12 cellular contexts compared by ENCODE assay signal in the genomic region with DNA sequence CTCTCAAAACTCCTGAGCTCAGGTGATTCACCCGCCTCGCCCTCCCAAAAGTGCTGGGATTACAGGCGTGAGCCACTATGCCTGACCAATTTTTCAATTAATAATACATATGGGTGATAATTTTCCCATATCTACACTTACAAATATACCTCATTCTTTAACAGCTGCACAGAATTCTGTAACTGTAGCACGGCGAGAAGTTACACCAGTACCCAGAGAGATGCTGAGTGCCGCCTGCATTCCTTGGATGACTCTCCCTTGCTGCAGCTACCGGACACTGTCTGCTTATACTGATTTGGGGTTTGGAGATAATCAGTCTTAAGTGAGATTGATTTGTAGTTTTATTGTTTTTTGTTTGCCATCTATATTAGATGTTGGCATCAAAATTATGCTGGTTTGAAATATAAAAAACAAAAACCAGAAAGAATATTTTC. TPM values are rescaled to one million over a fixed set of nuclear protein-coding genes. Genes with fewer than 3 reads are reported as not detected.
A peak's percentile ranks its signal among the peaks of the same experiment; 100 is the strongest.
DNase-seq lines count a peak whose midpoint lies in the region; ATAC-seq, FAIRE-seq and TF ChIP-seq lines count a peak whose summit lies in the region.
"Had no signal": no experiment of that assay in that cellular context is flagged by ENCODE, and none has a peak within 500 bp of the region (broad histone marks: within the 10 kb centered on the region; RNA-seq: fewer than 3 reads in every experiment).

No MANE protein-coding gene starts in this region.

- TF ChIP-seq CTCF in HepG2 (CRISPR knock-in tag; IDR thresholded peaks at IDR 0.05): no peak
- no peak for TF ChIP-seq CTCF in right lobe of liver (IDR thresholded peaks at IDR 0.05)
- TF ChIP-seq CTCF in mammary epithelial cell (conservative IDR thresholded peaks at IDR 0.05 in 1 of 2, IDR thresholded peaks at IDR 0.05 in 1 of 2; ENCODE audit: extremely low read depth in 1 of 2, insufficient read depth in 1 of 2, low read depth in 1 of 2, low read length in 2 of 2): no peak
- no peak for TF ChIP-seq CTCF in upper lobe of right lung (IDR thresholded peaks at IDR 0.05)
- no peak for TF ChIP-seq CTCF in GM10248 (IDR thresholded peaks at IDR 0.05; ENCODE audit: control extremely low read depth, extremely low read depth, low read depth, missing control alignments)

- H3K4me2 ChIP-seq in HepG2 (ENCODE audit: low read depth, low read length): peak overlapping the region; percentile 7; the same call in 1 of the 2 replicates
- H3K4me2 ChIP-seq in mammary epithelial cell (ENCODE audit: insufficient read depth, low read depth, low read length): peak overlapping the region; percentile 90

- H3K9ac ChIP-seq in HepG2 (ENCODE audit: insufficient read depth, low read depth, low read length) (no peak overlapping the region), mammary epithelial cell (ENCODE audit: insufficient read depth, low read length) (no peak overlapping the region)

- dilution Hi-C loops in mammary epithelial cell (cut with HindIII; ENCODE audit: low sequenced_read_pairs): no loop called here

- H3K79me2 ChIP-seq in HepG2 (ENCODE audit: insufficient read depth, low read length) (no peaks in the 10 kb centered on the region), mammary epithelial cell (ENCODE audit: insufficient read depth, low read length) (peaks cover 79% of the 10 kb centered on the region)

- CTCF ChIA-PET in HepG2 (lab: Yijun Ruan, JAX; ENCODE audit: low intra/inter-chr PET ratio, low total read pairs): no interaction called here
- CTCF ChIA-PET in mammary epithelial cell (lab: Charles Lee; ENCODE audit: low non-redundant PET): interaction anchor here (0.6 to 0.7 kb wide), 2 partner anchors 17 to 180 kb away, joined by 3 to 32 read pairs; a partner anchor contains a TSS
- CTCF ChIA-PET in GM10248 (lab: Yijun Ruan, JAX): interaction anchor here (0.9 to 2.5 kb wide), 15 partner anchors 9 to 243 kb away, joined by 3 to 15 read pairs (median 4); no protein-coding TSS in a partner anchor

- H3K27me3 ChIP-seq in HepG2 (ENCODE audit: control insufficient read depth in 1 of 2, insufficient read depth in 2 of 2, low read length in 2 of 2): no peaks in the 10 kb centered on the region
- H3K27me3 ChIP-seq in right lobe of liver: no peaks in the 10 kb centered on the region
- H3K27me3 ChIP-seq in mammary epithelial cell (ENCODE audit: insufficient read depth, low read length): no peaks in the 10 kb centered on the region
- H3K27me3 ChIP-seq in upper lobe of right lung: no peaks in the 10 kb centered on the region
- H3K27me3 ChIP-seq: ascending aorta had no signal

- H3K4me3 ChIP-seq in HepG2 (replicated peaks in 1 of 3; ENCODE audit: insufficient read depth in 1 of 3, low read depth in 2 of 3, low read length in 3 of 3) (no peak overlapping the region), right lobe of liver (no peak overlapping the region), mammary epithelial cell (replicated peaks in 1 of 3; ENCODE audit: insufficient read depth in 1 of 3, low read depth in 2 of 3, low read length in 3 of 3) (peak overlapping the region; percentile 35 to 40 (median 38)), upper lobe of right lung (peak overlapping the region; percentile 24)
- H3K4me3 ChIP-seq: ascending aorta had no signal

- intact Hi-C loops in HepG2 (cut with micrococcal nuclease; ENCODE audit: unreplicated experiment): no loop called here
- intact Hi-C loops in right lobe of liver (cut with DNase I): no loop called here
- intact Hi-C loops in mammary epithelial cell (cut with micrococcal nuclease): loop anchor here (2.0 kb wide), 1 partner anchor 243 kb away; no protein-coding TSS in a partner anchor
- intact Hi-C loops in upper lobe of right lung (cut with DNase I): no loop called here

- H3K9me3 ChIP-seq in HepG2 (ENCODE audit: low read length): no peaks in the 10 kb centered on the region
- H3K9me3 ChIP-seq in right lobe of liver: no peaks in the 10 kb centered on the region
- no peaks in the 10 kb centered on the region for H3K9me3 ChIP-seq in mammary epithelial cell (replicated peaks; ENCODE audit: insufficient read depth, low read length)
- no peaks in the 10 kb centered on the region for H3K9me3 ChIP-seq in upper lobe of right lung
- H3K9me3 ChIP-seq: ascending aorta had no signal

- H3K36me3 ChIP-seq in HepG2 (replicated peaks in 1 of 2; ENCODE audit: control insufficient read depth in 1 of 2, insufficient read depth in 2 of 2, low read length in 2 of 2): peaks cover 0 to 3% of the 10 kb centered on the region in 2 experiments; a peak in 1 of 5 replicates
- H3K36me3 ChIP-seq in right lobe of liver: peaks cover 0 to 3% (median 0%) of the 10 kb centered on the region in 4 donors
- no peaks in the 10 kb centered on the region for H3K36me3 ChIP-seq in mammary epithelial cell (ENCODE audit: insufficient read depth, low read length)
- H3K36me3 ChIP-seq in upper lobe of right lung: no peaks in the 10 kb centered on the region

- H3K27ac ChIP-seq in HepG2 (ENCODE audit: extremely low read length, insufficient read depth, low read length) (no peak overlapping the region), right lobe of liver (no peak overlapping the region), mammary epithelial cell (ENCODE audit: insufficient read depth, low read depth, low read length) (peak overlapping the region; percentile 36), upper lobe of right lung (peak overlapping the region; percentile 26)
- H3K27ac ChIP-seq: ascending aorta had no signal

- BruUV-seq in HepG2 (replicated peaks; lab: Mats Ljungman, UMichigan) (no TSS peak), mammary epithelial cell (replicated peaks; lab: Mats Ljungman, UMichigan) (no TSS peak)

- WGBS in HepG2 (ENCODE audit: low lambda C conversion rate): 98% methylated on average over 7 of the region's 7 CpGs
- 84% methylated on average over 7 of the region's 7 CpGs for WGBS in right lobe of liver (ENCODE audit: insufficient coverage, low coverage, low lambda C conversion rate, missing lambda C conversion rate)
- WGBS in mammary epithelial cell (ENCODE audit: low coverage, missing lambda C conversion rate): 10% methylated on average over 7 of the region's 7 CpGs

- no peak for ATAC-seq in HepG2
- no peak for ATAC-seq in right lobe of liver
- peak; percentile 12 for ATAC-seq in HG03103 (IDR thresholded peaks at IDR 0.05; ENCODE audit: low read depth, unreplicated experiment)
- ATAC-seq in upper lobe of right lung: peak; percentile 53

- no peak for TF ChIP-seq EP300 in HepG2 (IDR thresholded peaks at IDR 0.05; ENCODE audit: low read depth in 2 of 2, low read length in 2 of 2)
- TF ChIP-seq EP300 in HepG2 (CRISPR knock-in tag; IDR thresholded peaks at IDR 0.05; ENCODE audit: borderline replicate concordance): no peak

- DNase-seq in HepG2 (ENCODE audit: low spot score) (no peak), right lobe of liver (no peak), mammary epithelial cell (no peak), upper lobe of right lung (no peak), GM19240 (ENCODE audit: insufficient read length, low spot score) (no peak), GM10248 (ENCODE audit: extremely low spot score) (no peak), NCI-H774 (lab: John Stamatoyannopoulos, UW) (no peak)
- DNase-seq: NCI-H2029 treated with DMSO at 0.1 percent for 48 hours, retina, T-helper 9 cell had no signal

- POLR2A ChIA-PET in HepG2 (lab: Yijun Ruan, JAX): interaction anchor here (0.8 kb wide), 1 partner anchor 48 kb away, joined by 5 read pairs; a partner anchor contains a TSS
- POLR2A ChIA-PET in GM10248 (lab: Yijun Ruan, JAX): interaction anchor here (0.7 to 1.8 kb wide), 6 partner anchors 9 to 284 kb away, joined by 3 to 9 read pairs (median 4); no protein-coding TSS in a partner anchor

- peaks cover 47% of the 10 kb centered on the region for H3K4me1 ChIP-seq in HepG2 (ENCODE audit: insufficient read depth, low read length)
- H3K4me1 ChIP-seq in right lobe of liver: peaks cover 0 to 23% (median 0%) of the 10 kb centered on the region in 4 donors
- H3K4me1 ChIP-seq in mammary epithelial cell (ENCODE audit: insufficient read depth, low read length): peaks cover 38% of the 10 kb centered on the region
- peaks cover 16% of the 10 kb centered on the region for H3K4me1 ChIP-seq in upper lobe of right lung

- TF ChIP-seq POLR2A in HepG2 (IDR thresholded peaks at IDR 0.05; ENCODE audit: insufficient read depth in 1 of 2, low read depth in 2 of 2, low read length in 2 of 2): no peak
- no peak for TF ChIP-seq POLR2A in right lobe of liver (IDR thresholded peaks at IDR 0.05)

- no peak for FAIRE-seq in HepG2 (lab: Jason Lieb, UNC)

- no peak for TF ChIP-seq RAD21 in HepG2 (CRISPR knock-in tag; IDR thresholded peaks at IDR 0.05)

- no peak overlapping the region for H2AFZ ChIP-seq in HepG2 (ENCODE audit: low read length)
- peak overlapping the region; percentile 22 for H2AFZ ChIP-seq in mammary epithelial cell (ENCODE audit: low read depth, low read length)

- in situ Hi-C loops in HepG2 (cut with HindIII; ENCODE audit: extremely low pct_ligation_motif_present, low pct_unique_long_range_greater_than_20kb) (no loop called here), mammary epithelial cell (cut with MboI; ENCODE audit: low sequenced_read_pairs in 2 of 2) (no loop called here)

- no peaks in the 10 kb centered on the region for H4K20me1 ChIP-seq in HepG2 (ENCODE audit: insufficient read depth, low read length)
- H4K20me1 ChIP-seq in mammary epithelial cell (ENCODE audit: insufficient read depth, low read length): no peaks in the 10 kb centered on the region

RNA-seq across cellular contexts. Expression of a gene that starts 5.8 kb away (rescaled TPM):
- total RNA-seq in HepG2 (2016; rRNA removed; fragmentation: Illumina TruSeq; extraction: Trizol) (8.5 and 13.7 TPM in 2 replicates), right lobe of liver (10 to 100 TPM in 1 of 6 experiments, 1 to 10 TPM in 5; 4.7 to 13.4 (median 5.5) TPM), mammary epithelial cell (10 to 100 TPM in 1 of 2 donors, 1 to 10 TPM in 1; 4.3 to 10.1 TPM), upper lobe of right lung (10.6 TPM)
- 1.8 and 2.6 TPM in 2 replicates for total RNA-seq in HepG2 (2016; cell fraction: cytosol; rRNA removed; fragmentation: Illumina TruSeq; extraction: Trizol; ENCODE audit: low read depth)
- total RNA-seq in HepG2 (2016; cell fraction: insoluble cytoplasmic fraction; rRNA removed; fragmentation: Illumina TruSeq; extraction: Trizol): 9.1 and 14.5 TPM in 2 replicates
- 7.0 and 9.0 TPM in 2 replicates for total RNA-seq in HepG2 (2016; cell fraction: membrane; rRNA removed; fragmentation: Illumina TruSeq; extraction: Trizol)
- 5.7 and 5.9 TPM in 2 replicates for total RNA-seq in HepG2 (2016; cell fraction: nucleus; rRNA removed; fragmentation: Illumina TruSeq; extraction: Trizol)
- polyA plus RNA-seq in HepG2 (2011; rRNA removed) (2.6 and 2.9 TPM in 2 replicates), mammary epithelial cell (5.5 TPM)
- polyA plus RNA-seq in HepG2 (2011; cell fraction: cytosol; rRNA removed): 1.5 and 1.7 TPM in 2 replicates
- polyA plus RNA-seq in HepG2 (2011; cell fraction: nucleus; rRNA removed): 0.35 and 0.57 TPM in 2 replicates
- 3.3 and 6.0 TPM in 2 replicates for polyA plus RNA-seq in HepG2 (2012)
- polyA plus RNA-seq in HepG2 (2016; cell fraction: cytosol; fragmentation: Illumina TruSeq; extraction: Trizol; ENCODE audit: low read depth): 1.5 and 1.7 TPM in 2 replicates
- polyA plus RNA-seq in HepG2 (2016; cell fraction: insoluble cytoplasmic fraction; fragmentation: Illumina TruSeq; extraction: Trizol; ENCODE audit: low read depth): 11.1 and 15.7 TPM in 2 replicates
- polyA plus RNA-seq in HepG2 (2016; cell fraction: membrane; fragmentation: Illumina TruSeq; extraction: Trizol; ENCODE audit: low read depth): 2.8 and 3.1 TPM in 2 replicates
- polyA plus RNA-seq in HepG2 (2016; cell fraction: nucleus; fragmentation: Illumina TruSeq; extraction: Trizol; ENCODE audit: insufficient read depth, low read depth): 4.0 and 7.8 TPM in 2 replicates
- 2.2 and 3.3 TPM in 2 replicates for polyA minus RNA-seq in HepG2 (2011; rRNA and poly(A)+ RNA removed; ENCODE audit: low replicate concordance)
- 2.3 and 2.6 TPM in 2 replicates for polyA minus RNA-seq in HepG2 (2011; cell fraction: cytosol; rRNA and poly(A)+ RNA removed)
- polyA minus RNA-seq in HepG2 (2011; cell fraction: nucleus; rRNA and poly(A)+ RNA removed): 2.1 and 4.0 TPM in 2 replicates
- 5.5 TPM for polyA minus RNA-seq in mammary epithelial cell

RNA-seq across cellular contexts. Expression of a gene that starts 17.3 kb away (rescaled TPM):
- 1.3 and 1.5 TPM in 2 replicates for total RNA-seq in HepG2 (2016; rRNA removed; fragmentation: Illumina TruSeq; extraction: Trizol)
- total RNA-seq in HepG2 (2016; cell fraction: cytosol; rRNA removed; fragmentation: Illumina TruSeq; extraction: Trizol; ENCODE audit: low read depth): 0.71 TPM in 1 of 2 replicates, not detected in the other
- 1.1 and 1.5 TPM in 2 replicates for total RNA-seq in HepG2 (2016; cell fraction: insoluble cytoplasmic fraction; rRNA removed; fragmentation: Illumina TruSeq; extraction: Trizol)
- 0.37 and 1.0 TPM in 2 replicates for total RNA-seq in HepG2 (2016; cell fraction: membrane; rRNA removed; fragmentation: Illumina TruSeq; extraction: Trizol)
- 2.9 and 4.0 TPM in 2 replicates for total RNA-seq in HepG2 (2016; cell fraction: nucleus; rRNA removed; fragmentation: Illumina TruSeq; extraction: Trizol)
- polyA plus RNA-seq in HepG2 (2011; rRNA removed): 0.61 and 0.89 TPM in 2 replicates
- 0.31 and 0.38 TPM in 2 replicates for polyA plus RNA-seq in HepG2 (2011; cell fraction: cytosol; rRNA removed)
- 1.4 and 1.9 TPM in 2 replicates for polyA plus RNA-seq in HepG2 (2011; cell fraction: nucleus; rRNA removed)
- polyA plus RNA-seq in HepG2 (2012): 0.63 and 0.75 TPM in 2 replicates
- 0.11 and 0.27 TPM in 2 replicates for polyA plus RNA-seq in HepG2 (2016; cell fraction: cytosol; fragmentation: Illumina TruSeq; extraction: Trizol; ENCODE audit: low read depth)
- polyA plus RNA-seq in HepG2 (2016; cell fraction: insoluble cytoplasmic fraction; fragmentation: Illumina TruSeq; extraction: Trizol; ENCODE audit: low read depth): 1.4 and 1.7 TPM in 2 replicates
- polyA plus RNA-seq in HepG2 (2016; cell fraction: membrane; fragmentation: Illumina TruSeq; extraction: Trizol; ENCODE audit: low read depth): 0.23 and 0.29 TPM in 2 replicates
- polyA plus RNA-seq in HepG2 (2016; cell fraction: nucleus; fragmentation: Illumina TruSeq; extraction: Trizol; ENCODE audit: insufficient read depth, low read depth): 2.0 and 2.4 TPM in 2 replicates
- polyA minus RNA-seq in HepG2 (2011; rRNA and poly(A)+ RNA removed; ENCODE audit: low replicate concordance): 0.46 and 5.3 TPM in 2 replicates
- polyA minus RNA-seq in HepG2 (2011; cell fraction: cytosol; rRNA and poly(A)+ RNA removed): 0.49 TPM in 1 of 2 replicates, not detected in the other
- polyA minus RNA-seq in HepG2 (2011; cell fraction: nucleus; rRNA and poly(A)+ RNA removed): 7.2 and 8.0 TPM in 2 replicates
- 10 to 100 TPM in 3 of 6 experiments, 1 to 10 TPM in 3; 5.6 to 20.6 (median 9.9) TPM for total RNA-seq in right lobe of liver
- 10 to 100 TPM; 19.0 to 24.3 TPM for total RNA-seq in mammary epithelial cell
- polyA plus RNA-seq in mammary epithelial cell: 4.0 TPM
- 1.4 TPM for polyA minus RNA-seq in mammary epithelial cell
- 34.3 TPM for total RNA-seq in upper lobe of right lung

RNA-seq across cellular contexts. Expression of a gene that starts 48.3 kb away (rescaled TPM):
- total RNA-seq in HepG2 (2016; rRNA removed; fragmentation: Illumina TruSeq; extraction: Trizol) (39.9 and 43.5 TPM in 2 replicates), right lobe of liver (10 to 100 TPM in 4 of 6 experiments, 1 to 10 TPM in 2; 9.2 to 13.8 (median 11.1) TPM), mammary epithelial cell (10 to 100 TPM; 24.6 to 27.3 TPM), upper lobe of right lung (16.6 TPM)
- total RNA-seq in HepG2 (2016; cell fraction: cytosol; rRNA removed; fragmentation: Illumina TruSeq; extraction: Trizol; ENCODE audit: low read depth): 9.9 and 12.4 TPM in 2 replicates
- total RNA-seq in HepG2 (2016; cell fraction: insoluble cytoplasmic fraction; rRNA removed; fragmentation: Illumina TruSeq; extraction: Trizol): 37.3 and 48.0 TPM in 2 replicates
- total RNA-seq in HepG2 (2016; cell fraction: membrane; rRNA removed; fragmentation: Illumina TruSeq; extraction: Trizol): 32.1 and 34.9 TPM in 2 replicates
- total RNA-seq in HepG2 (2016; cell fraction: nucleus; rRNA removed; fragmentation: Illumina TruSeq; extraction: Trizol): 36.3 and 37.1 TPM in 2 replicates
- polyA plus RNA-seq in HepG2 (2011; rRNA removed) (18.7 and 24.9 TPM in 2 replicates), mammary epithelial cell (6.7 TPM)
- polyA plus RNA-seq in HepG2 (2011; cell fraction: cytosol; rRNA removed): 9.4 and 12.4 TPM in 2 replicates
- 16.5 and 18.1 TPM in 2 replicates for polyA plus RNA-seq in HepG2 (2011; cell fraction: nucleus; rRNA removed)
- 34.5 and 45.9 TPM in 2 replicates for polyA plus RNA-seq in HepG2 (2012)
- polyA plus RNA-seq in HepG2 (2016; cell fraction: cytosol; fragmentation: Illumina TruSeq; extraction: Trizol; ENCODE audit: low read depth): 5.6 and 9.0 TPM in 2 replicates
- 42.9 and 47.4 TPM in 2 replicates for polyA plus RNA-seq in HepG2 (2016; cell fraction: insoluble cytoplasmic fraction; fragmentation: Illumina TruSeq; extraction: Trizol; ENCODE audit: low read depth)
- 18.8 and 22.4 TPM in 2 replicates for polyA plus RNA-seq in HepG2 (2016; cell fraction: membrane; fragmentation: Illumina TruSeq; extraction: Trizol; ENCODE audit: low read depth)
- polyA plus RNA-seq in HepG2 (2016; cell fraction: nucleus; fragmentation: Illumina TruSeq; extraction: Trizol; ENCODE audit: insufficient read depth, low read depth): 47.3 and 50.7 TPM in 2 replicates
- polyA minus RNA-seq in HepG2 (2011; rRNA and poly(A)+ RNA removed; ENCODE audit: low replicate concordance): 2.5 and 22.2 TPM in 2 replicates
- polyA minus RNA-seq in HepG2 (2011; cell fraction: cytosol; rRNA and poly(A)+ RNA removed): 30.6 and 31.0 TPM in 2 replicates
- polyA minus RNA-seq in HepG2 (2011; cell fraction: nucleus; rRNA and poly(A)+ RNA removed): 47.1 and 50.7 TPM in 2 replicates
- 3.7 TPM for polyA minus RNA-seq in mammary epithelial cell

Comparison
In these comparisons a context has a peak if more than half of its experiments do, and no peak if none do; other contexts are left out.
1. ATAC-seq: peak in HG03103 (single experiment) and upper lobe of right lung (single experiment); none in HepG2 (single experiment) and right lobe of liver (0 of 4).
2. H3K27ac ChIP-seq: peak in mammary epithelial cell (single experiment) and upper lobe of right lung (single experiment); none in HepG2 (single experiment) and right lobe of liver (0 of 3).
3. H3K4me3 ChIP-seq: peak in mammary epithelial cell (3 of 3) and upper lobe of right lung (single experiment); none in HepG2 (0 of 3) and right lobe of liver (0 of 3).